Comparison of ENCODE assay signal across 11 cellular contexts in the genomic region with DNA sequence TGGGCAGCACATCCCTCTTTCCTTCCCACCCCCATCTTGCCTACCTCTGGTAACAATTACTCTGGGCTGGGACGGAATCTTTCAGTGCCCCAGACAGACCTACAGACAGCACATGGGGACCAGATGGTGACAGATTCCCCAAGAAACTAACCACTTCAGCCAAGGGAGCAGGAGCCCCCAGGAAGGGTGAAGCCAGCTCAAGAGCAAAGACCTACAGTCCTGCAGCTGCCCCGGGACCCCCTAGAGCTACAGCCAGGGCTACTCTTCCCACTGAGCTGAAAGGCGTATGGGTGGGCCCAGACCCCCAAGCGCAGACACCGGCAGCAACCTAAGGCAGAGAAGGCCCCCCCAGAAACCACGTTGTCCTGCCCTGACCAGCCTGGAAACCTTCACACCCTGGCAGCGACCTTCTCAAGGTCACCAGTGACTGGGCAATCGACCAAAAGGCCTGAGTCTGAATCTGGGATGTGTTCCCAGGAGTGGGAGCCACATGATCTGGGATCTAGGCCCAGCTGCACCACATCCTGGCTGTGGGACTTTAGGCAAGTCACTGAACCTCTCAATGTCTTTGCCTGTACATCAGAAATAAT.
DNase-seq lines count a peak whose midpoint lies in the region; ATAC-seq and TF ChIP-seq lines count a peak whose summit lies in the region.
"Had no signal": no experiment of that assay in that cellular context is flagged by ENCODE, and none has a peak within 500 bp of the region (broad histone marks: within the 10 kb centered on the region; RNA-seq: fewer than 3 reads in every experiment).

No MANE protein-coding gene starts in this region.

- peak; percentile 22 for DNase-seq in LNCaP clone FGC (ENCODE audit: low read depth)
- DNase-seq in endothelial cell (ENCODE audit: low spot score), result no peak
- DNase-seq in lower leg skin (ENCODE audit: low spot score in 2 of 2), result peak; percentile 42 to 89
- DNase-seq in NCI-H82 treated with DMSO at 0.1 percent for 48 hours (lab: John Stamatoyannopoulos, UW; ENCODE audit: unreplicated experiment), result no peak
- no peak for DNase-seq in stimulated activated CD4-positive, alpha-beta T cell treated with anti-CD3 and anti-CD28 coated beads, Interleukin-12 subunit alpha, Interleukin-12 subunit beta, amount 100 ng/mL, for 4 hours
- DNase-seq in brain microvascular endothelial cell, result no peak
- DNase-seq: activated naive CD8-positive, alpha-beta T cell treated with anti-CD3 and anti-CD28 coated beads, Interleukin-2, amount 50 U/mL, for 24 hours; DND-41; NCI-H2107 had no signal

- H3K27me3 ChIP-seq in subcutaneous abdominal adipose tissue (ENCODE audit: control insufficient read depth in 5 of 5, insufficient read depth in 4 of 5, low read length in 5 of 5), result no peaks in the 10 kb centered on the region
- no peaks in the 10 kb centered on the region for H3K27me3 ChIP-seq in brain microvascular endothelial cell (replicated peaks)

- peaks cover 16 to 52% (median 48%) of the 10 kb centered on the region in 5 donors for H3K4me1 ChIP-seq in subcutaneous abdominal adipose tissue (ENCODE audit: control insufficient read depth in 5 of 5, insufficient read depth in 5 of 5, low read length in 5 of 5)

- H3K4me3 ChIP-seq in LNCaP clone FGC (ENCODE audit: low read depth, low read length), result no peak overlapping the region
- H3K4me3 ChIP-seq in lower leg skin (ENCODE audit: low read depth, poor library complexity, severe bottlenecking), result no peak overlapping the region
- H3K4me3 ChIP-seq in subcutaneous abdominal adipose tissue (ENCODE audit: low read depth in 1 of 5, low read length in 5 of 5), result no peak overlapping the region
- H3K4me3 ChIP-seq in brain microvascular endothelial cell (ENCODE audit: low read depth, low read length), result no peak overlapping the region

- H3K27ac ChIP-seq in subcutaneous abdominal adipose tissue (ENCODE audit: low read depth, low read length), result peak overlapping the region; percentile 84
- H3K27ac ChIP-seq in brain microvascular endothelial cell, result no peak overlapping the region

- no peak overlapping the region for H3K27ac Mint-ChIP-seq in endothelial cell (ENCODE audit: unreplicated experiment)
- H3K27ac Mint-ChIP-seq: activated naive CD8-positive, alpha-beta T cell treated with anti-CD3 and anti-CD28 coated beads, Interleukin-2, amount 50 U/mL, for 24 hours had no signal

- no peak for ATAC-seq in HG02623 (IDR thresholded peaks at IDR 0.05; ENCODE audit: unreplicated experiment)
- ATAC-seq: activated naive CD8-positive, alpha-beta T cell treated with anti-CD3 and anti-CD28 coated beads, Interleukin-2, amount 50 U/mL, for 24 hours had no signal

- no peak for TF ChIP-seq CTCF in LNCaP clone FGC (IDR thresholded peaks at IDR 0.05; ENCODE audit: control insufficient read depth, extremely low read depth, insufficient read depth)
- no peak for TF ChIP-seq CTCF in endothelial cell (IDR thresholded peaks at IDR 0.05; ENCODE audit: unreplicated experiment)
- no peak for TF ChIP-seq CTCF in lower leg skin (IDR thresholded peaks at IDR 0.05)
- no peak for TF ChIP-seq CTCF in brain microvascular endothelial cell (IDR thresholded peaks at IDR 0.05; ENCODE audit: low read depth, low read length, missing control alignments)

- no peak for TF ChIP-seq POLR2A in lower leg skin (IDR thresholded peaks at IDR 0.05)

- peak overlapping the region; percentile 42 for H3K4me3 Mint-ChIP-seq in endothelial cell (ENCODE audit: unreplicated experiment)
- H3K4me3 Mint-ChIP-seq: activated naive CD8-positive, alpha-beta T cell treated with anti-CD3 and anti-CD28 coated beads, Interleukin-2, amount 50 U/mL, for 24 hours had no signal

- H3K9me3 Mint-ChIP-seq in endothelial cell (ENCODE audit: unreplicated experiment), result no peaks in the 10 kb centered on the region
- H3K9me3 Mint-ChIP-seq: activated naive CD8-positive, alpha-beta T cell treated with anti-CD3 and anti-CD28 coated beads, Interleukin-2, amount 50 U/mL, for 24 hours had no signal

- H3K36me3 ChIP-seq in subcutaneous abdominal adipose tissue (ENCODE audit: control insufficient read depth in 5 of 5, insufficient read depth in 5 of 5, low read length in 5 of 5) (no peaks in the 10 kb centered on the region), brain microvascular endothelial cell (replicated peaks) (no peaks in the 10 kb centered on the region)

- intact Hi-C loops in lower leg skin (cut with DNase I; ENCODE audit: low total_unique reads), result no loop called here

- WGBS in lower leg skin, 2 donors, result 67 to 68% methylated on average over 7 of the region's 8 CpGs

- H3K36me3 Mint-ChIP-seq in endothelial cell (ENCODE audit: low read depth, unreplicated experiment), result peaks cover 9% of the 10 kb centered on the region

- no peaks in the 10 kb centered on the region for H3K9me3 ChIP-seq in subcutaneous abdominal adipose tissue (ENCODE audit: control insufficient read depth in 5 of 5, low read length in 5 of 5)

- H3K9ac ChIP-seq in subcutaneous abdominal adipose tissue (ENCODE audit: low read length in 5 of 5), result peak overlapping the region in 3 of 5 donors; percentile 21 to 41 (median 32)

- in situ Hi-C loops in brain microvascular endothelial cell (cut with HindIII; ENCODE audit: low pct_ligation_motif_present, low sequenced_read_pairs), result no loop called here

- H3K4me1 Mint-ChIP-seq in endothelial cell (ENCODE audit: unreplicated experiment), result peaks cover 7% of the 10 kb centered on the region

- H3K27me3 Mint-ChIP-seq in endothelial cell (ENCODE audit: unreplicated experiment), result peaks cover 4% of the 10 kb centered on the region

Comparison
In these comparisons a context has a peak if more than half of its experiments do, and no peak if none do; other contexts are left out.
1. DNase-seq: peak in LNCaP clone FGC (single experiment) and lower leg skin (2 of 2); none in endothelial cell (single experiment), NCI-H82 treated with DMSO at 0.1 percent for 48 hours (single experiment), stimulated activated CD4-positive, alpha-beta T cell treated with anti-CD3 and anti-CD28 coated beads, Interleukin-12 subunit alpha, Interleukin-12 subunit beta, amount 100 ng/mL, for 4 hours (single experiment) and brain microvascular endothelial cell (single experiment).